17 cellular contexts compared by ENCODE assay signal in the genomic region with DNA sequence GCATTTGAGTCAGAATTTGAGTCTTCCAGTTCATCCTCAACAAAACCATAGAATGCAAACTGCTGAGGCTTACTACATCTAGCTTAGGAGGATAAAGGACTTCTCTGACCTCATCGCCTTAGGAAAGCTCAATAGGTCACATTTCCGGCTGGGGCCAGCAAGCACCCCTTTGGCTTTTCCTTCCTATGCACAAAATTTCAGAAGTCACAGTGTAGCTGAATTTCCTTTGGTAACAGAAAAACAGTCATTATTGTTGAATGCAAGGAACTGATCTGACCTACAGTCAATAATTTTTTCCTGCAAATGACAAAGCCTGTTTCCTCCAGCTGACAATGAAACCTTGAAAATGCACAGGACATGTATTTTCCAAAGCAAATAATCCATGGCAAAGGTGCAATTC.
"Had no signal": no experiment of that assay in that cellular context is flagged by ENCODE, and none has a peak within 500 bp of the region (broad histone marks: within the 10 kb centered on the region; RNA-seq: fewer than 3 reads in every experiment).

No MANE protein-coding gene starts in this region.

- H3K9me3 ChIP-seq: colonic mucosa, ovary, SK-N-SH, suprapubic skin, transverse colon, vagina had no signal

- H3K4me3 ChIP-seq: colonic mucosa, hepatocyte, ovary, suprapubic skin, transverse colon, vagina had no signal

- DNase-seq: activated CD4-positive, alpha-beta memory T cell treated with anti-CD3 and anti-CD28 coated beads, Interleukin-2, amount 10 ng/mL, durations not matched to agents 7 days and 5 days; activated CD4-positive, alpha-beta T cell treated with anti-CD3 and anti-CD28 coated beads for 48 hours; activated CD4-positive, CD25-positive, alpha-beta regulatory T cell; activated naive CD4-positive, alpha-beta T cell treated with anti-CD3 and anti-CD28 coated beads, Interleukin-2, amount 10 ng/mL, durations not matched to agents 7 days and 5 days; activated naive CD8-positive, alpha-beta T cell treated with anti-CD3 and anti-CD28 coated beads, Interleukin-2, amount 50 U/mL, for 24 hours; activated T-cell treated with anti-CD3 and anti-CD28 coated beads, Interleukin-2, amount 50 U/mL, for 4 hours; aorta; colonic mucosa; mammary epithelial cell; midbrain; ovary; SK-N-SH; transverse colon had no signal

- ATAC-seq: activated naive CD8-positive, alpha-beta T cell treated with anti-CD3 and anti-CD28 coated beads, Interleukin-2, amount 50 U/mL, for 24 hours; activated T-cell treated with anti-CD3 and anti-CD28 coated beads, Interleukin-2, amount 50 U/mL, for 4 hours; esophagus mucosa had no signal

- H2AFZ ChIP-seq: hepatocyte had no signal

- H3K9ac ChIP-seq: SK-N-SH had no signal

- H3K36me3 ChIP-seq: colonic mucosa, ovary, suprapubic skin, transverse colon, vagina had no signal

- H3K4me2 ChIP-seq: hepatocyte, SK-N-SH had no signal

- H3K4me1 ChIP-seq: colonic mucosa had no signal

- H3K27me3 ChIP-seq: colonic mucosa, hepatocyte, ovary, suprapubic skin, transverse colon, vagina had no signal

- H3K27ac ChIP-seq: colonic mucosa, hepatocyte, ovary, suprapubic skin, transverse colon, vagina had no signal
